Comparison of ENCODE assay signal across 8 cellular contexts in genomic region chr1:206706298-206706791, GRCh38. TPM values are rescaled to one million over a fixed set of nuclear protein-coding genes. Genes with fewer than 3 reads are reported as not detected.
DNase-seq lines count a peak whose midpoint lies in the region; ATAC-seq and TF ChIP-seq lines count a peak whose summit lies in the region.

No MANE protein-coding gene starts in this region.

- H3K27ac Mint-ChIP-seq in activated naive CD8-positive, alpha-beta T cell treated with anti-CD3 and anti-CD28 coated beads, Interleukin-2, amount 10 ng/mL, durations not matched to agents 7 days and 5 days, result peak overlapping the region; percentile 27
- no peak overlapping the region for H3K27ac Mint-ChIP-seq in endothelial cell (ENCODE audit: unreplicated experiment)

- H3K27me3 ChIP-seq in mucosa of rectum (ENCODE audit: control insufficient read depth in 2 of 2, insufficient read depth in 2 of 2, low read length in 2 of 2), result no peaks in the 10 kb centered on the region
- H3K27me3 ChIP-seq in thoracic aorta (replicated peaks; ENCODE audit: insufficient read depth), result no peaks in the 10 kb centered on the region

- H3K4me1 ChIP-seq in mucosa of rectum (ENCODE audit: control insufficient read depth in 2 of 2, insufficient read depth in 2 of 2, low read length in 2 of 2), result peaks cover 35 to 42% of the 10 kb centered on the region in 2 donors
- H3K4me1 ChIP-seq in thoracic aorta (ENCODE audit: control insufficient read depth in 1 of 2, low read depth in 2 of 2), result peaks cover 47 to 83% of the 10 kb centered on the region in 2 donors

- H3K9me3 Mint-ChIP-seq in activated naive CD8-positive, alpha-beta T cell treated with anti-CD3 and anti-CD28 coated beads, Interleukin-2, amount 10 ng/mL, durations not matched to agents 7 days and 5 days, result no peaks in the 10 kb centered on the region
- H3K9me3 Mint-ChIP-seq in endothelial cell (ENCODE audit: unreplicated experiment), result no peaks in the 10 kb centered on the region

- peaks cover 0 to 3% of the 10 kb centered on the region in 2 donors for H3K36me3 ChIP-seq in mucosa of rectum (ENCODE audit: control insufficient read depth in 2 of 2, insufficient read depth in 2 of 2, low read length in 2 of 2)
- no peaks in the 10 kb centered on the region for H3K36me3 ChIP-seq in thoracic aorta

- H3K9ac ChIP-seq in mucosa of rectum (ENCODE audit: low read depth in 1 of 2, low read length in 2 of 2), result no peak overlapping the region

- ATAC-seq in activated naive CD8-positive, alpha-beta T cell treated with anti-CD3 and anti-CD28 coated beads, Interleukin-2, amount 10 ng/mL, durations not matched to agents 7 days and 5 days (ENCODE audit: low read depth), result no peak
- peak; percentile 78 for ATAC-seq in thoracic aorta (ENCODE audit: insufficient number of reproducible peaks, low FRiP score, low read depth)
- no peak for ATAC-seq in GM19351 (IDR thresholded peaks at IDR 0.05; ENCODE audit: unreplicated experiment)
- ATAC-seq in HG03039 (IDR thresholded peaks at IDR 0.05; ENCODE audit: unreplicated experiment), result no peak

- H3K27me3 Mint-ChIP-seq in activated naive CD8-positive, alpha-beta T cell treated with anti-CD3 and anti-CD28 coated beads, Interleukin-2, amount 10 ng/mL, durations not matched to agents 7 days and 5 days, result no peaks in the 10 kb centered on the region
- peaks cover 2% of the 10 kb centered on the region for H3K27me3 Mint-ChIP-seq in endothelial cell (ENCODE audit: unreplicated experiment)

- H3K9me3 ChIP-seq in mucosa of rectum (ENCODE audit: control insufficient read depth in 2 of 2, low read length in 2 of 2), result no peaks in the 10 kb centered on the region
- no peaks in the 10 kb centered on the region for H3K9me3 ChIP-seq in thoracic aorta

- no peak for TF ChIP-seq CTCF in thoracic aorta (IDR thresholded peaks at IDR 0.05)
- TF ChIP-seq CTCF in endothelial cell (IDR thresholded peaks at IDR 0.05; ENCODE audit: unreplicated experiment), result no peak

- no peak overlapping the region for H3K4me3 Mint-ChIP-seq in activated naive CD8-positive, alpha-beta T cell treated with anti-CD3 and anti-CD28 coated beads, Interleukin-2, amount 10 ng/mL, durations not matched to agents 7 days and 5 days
- H3K4me3 Mint-ChIP-seq in endothelial cell (ENCODE audit: unreplicated experiment), result no peak overlapping the region

- H3K4me3 ChIP-seq in mucosa of rectum (ENCODE audit: low read length in 2 of 2) (no peak overlapping the region), thoracic aorta (peak overlapping the region; percentile 38)

- POLR2A ChIA-PET in activated naive CD8-positive, alpha-beta T cell treated with anti-CD3 and anti-CD28 coated beads, Interleukin-2, amount 10 ng/mL, durations not matched to agents 7 days and 5 days (lab: Charles Lee), result no interaction called here

- peak; percentile 62 for DNase-seq in stimulated activated naive CD4-positive, alpha-beta T cell treated with Interleukin-2 at 50 U/mL for 16 hours (lab: John Stamatoyannopoulos, UW)
- DNase-seq in stimulated activated naive CD4-positive, alpha-beta T cell (lab: John Stamatoyannopoulos, UW), result no peak
- DNase-seq in activated naive CD8-positive, alpha-beta T cell treated with anti-CD3 and anti-CD28 coated beads, Interleukin-2, amount 10 ng/mL, durations not matched to agents 7 days and 5 days, result no peak
- peak; percentile 82 for DNase-seq in thoracic aorta (ENCODE audit: low spot score)
- no peak for DNase-seq in endothelial cell (ENCODE audit: low spot score)

- H3K27ac ChIP-seq in mucosa of rectum (ENCODE audit: low read depth in 2 of 2, low read length in 2 of 2) (peak overlapping the region; percentile 21 to 23), thoracic aorta (peak overlapping the region; percentile 72 to 73)

- peaks cover 9% of the 10 kb centered on the region for H3K36me3 Mint-ChIP-seq in activated naive CD8-positive, alpha-beta T cell treated with anti-CD3 and anti-CD28 coated beads, Interleukin-2, amount 10 ng/mL, durations not matched to agents 7 days and 5 days
- no peaks in the 10 kb centered on the region for H3K36me3 Mint-ChIP-seq in endothelial cell (ENCODE audit: low read depth, unreplicated experiment)

- H3K4me1 Mint-ChIP-seq in activated naive CD8-positive, alpha-beta T cell treated with anti-CD3 and anti-CD28 coated beads, Interleukin-2, amount 10 ng/mL, durations not matched to agents 7 days and 5 days, result peaks cover 61% of the 10 kb centered on the region
- H3K4me1 Mint-ChIP-seq in endothelial cell (ENCODE audit: unreplicated experiment), result peaks cover 66% of the 10 kb centered on the region

RNA-seq across cellular contexts. Expression of gene MAPKAPK2, which starts 21.6 kb away (rescaled TPM):
- 10 to 100 TPM; 72.6 to 74.9 TPM for total RNA-seq in activated naive CD8-positive, alpha-beta T cell treated with anti-CD3 and anti-CD28 coated beads, Interleukin-2, amount 10 ng/mL, durations not matched to agents 7 days and 5 days
- total RNA-seq in thoracic aorta (10 to 100 TPM; 80.7 to 89.2 TPM), endothelial cell (ENCODE audit: unreplicated experiment) (109 TPM)

Comparison
In these comparisons a context has a peak if more than half of its experiments do, and no peak if none do; other contexts are left out.
1. DNase-seq: peak in stimulated activated naive CD4-positive, alpha-beta T cell treated with Interleukin-2 at 50 U/mL for 16 hours (single experiment) and thoracic aorta (single experiment); none in stimulated activated naive CD4-positive, alpha-beta T cell (0 of 6), activated naive CD8-positive, alpha-beta T cell treated with anti-CD3 and anti-CD28 coated beads, Interleukin-2, amount 10 ng/mL, durations not matched to agents 7 days and 5 days (single experiment) and endothelial cell (single experiment).